ENCODE assay signal across 9 cellular contexts in genomic region chr9:90656876-90657275, GRCh38. TPM values are rescaled to one million over a fixed set of nuclear protein-coding genes. Genes with fewer than 3 reads are reported as not detected.
"Had no signal": no experiment of that assay in that cellular context is flagged by ENCODE, and none has a peak within 500 bp of the region (broad histone marks: within the 10 kb centered on the region; RNA-seq: fewer than 3 reads in every experiment).

No MANE protein-coding gene starts in this region.

RNA-seq across cellular contexts. Expression of gene DIRAS2, which starts 14.3 kb away (rescaled TPM):
- total RNA-seq: activated naive CD4-positive, alpha-beta T cell treated with anti-CD3 and anti-CD28 coated beads for 36 hours; activated naive CD4-positive, alpha-beta T cell treated with anti-CD3 and anti-CD28 coated beads, Interleukin-2, amount 50 U/mL, for 72 hours; activated naive CD8-positive, alpha-beta T cell treated with anti-CD3 and anti-CD28 coated beads for 36 hours; activated naive CD8-positive, alpha-beta T cell treated with anti-CD3 and anti-CD28 coated beads, Interleukin-2, amount 10 ng/mL, durations not matched to agents 7 days and 5 days; activated T-helper 1 cell treated with anti-CD3 and anti-CD28 coated beads, Interleukin-12 subunit alpha, Interleukin-12 subunit beta, Interleukin-2, Interleukin-4 antibody, amounts not matched to agents 30 ng/mL and 10 ng/mL and 1 ng/mL, durations not matched to agents 14 hours and 24 hours and 36 hours; activated T-helper 17 cell treated with anti-CD3 and anti-CD28 coated beads, Interleukin-2, amount 50 U/mL, for 72 hours; activated T-helper 2 cell treated with anti-CD3 and anti-CD28 coated beads, Interferon-gamma antibody, Interleukin-2, Interleukin-4, amounts not matched to agents 10 μg/mL and 5 μg/mL and 100 μg/mL, durations not matched to agents 14 hours and 24 hours and 36 hours; aorta; ascending aorta had no signal
- polyA plus RNA-seq: aorta had no signal
